In the genomic region with DNA sequence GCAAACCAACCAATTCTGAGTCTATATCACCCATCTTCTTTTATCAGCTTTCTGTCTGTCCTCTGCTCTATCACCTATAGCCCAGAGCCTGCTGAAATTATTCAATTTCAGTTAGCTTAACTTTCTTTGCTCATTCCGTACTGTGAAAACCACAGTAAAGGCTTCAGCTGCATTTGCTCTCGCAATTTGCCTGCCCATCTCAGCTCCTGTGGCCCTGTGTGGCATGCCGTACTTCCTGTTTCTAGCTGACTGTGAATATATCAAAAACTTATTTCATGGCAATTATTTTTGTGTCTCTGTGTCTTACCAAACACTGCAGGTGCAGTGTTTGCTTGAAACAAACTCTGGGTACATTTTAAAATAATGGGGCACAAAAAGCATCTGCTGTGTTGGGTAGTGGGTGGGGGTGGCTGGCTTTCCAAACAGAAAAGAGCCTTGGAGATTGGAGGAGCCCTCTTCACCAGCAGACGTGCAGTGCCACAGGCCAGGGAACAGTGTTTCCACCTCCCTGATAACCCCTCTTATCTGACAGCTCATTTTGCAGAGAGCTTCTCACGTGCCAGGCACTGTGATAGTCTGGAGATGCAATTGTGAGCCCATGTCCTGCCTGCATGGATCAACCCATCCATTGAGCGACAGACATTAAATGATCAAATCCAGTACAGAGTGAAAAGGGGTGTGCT, we compare ENCODE assay signal across 1 cellular context.
TF ChIP-seq lines count a peak whose summit lies in the region.

No MANE protein-coding gene starts in this region.

TF ChIP-seq in H1, 55 proteins besides CTCF, POLR2A, EP300 and RAD21:
- TF ChIP-seq, protein P1, sequence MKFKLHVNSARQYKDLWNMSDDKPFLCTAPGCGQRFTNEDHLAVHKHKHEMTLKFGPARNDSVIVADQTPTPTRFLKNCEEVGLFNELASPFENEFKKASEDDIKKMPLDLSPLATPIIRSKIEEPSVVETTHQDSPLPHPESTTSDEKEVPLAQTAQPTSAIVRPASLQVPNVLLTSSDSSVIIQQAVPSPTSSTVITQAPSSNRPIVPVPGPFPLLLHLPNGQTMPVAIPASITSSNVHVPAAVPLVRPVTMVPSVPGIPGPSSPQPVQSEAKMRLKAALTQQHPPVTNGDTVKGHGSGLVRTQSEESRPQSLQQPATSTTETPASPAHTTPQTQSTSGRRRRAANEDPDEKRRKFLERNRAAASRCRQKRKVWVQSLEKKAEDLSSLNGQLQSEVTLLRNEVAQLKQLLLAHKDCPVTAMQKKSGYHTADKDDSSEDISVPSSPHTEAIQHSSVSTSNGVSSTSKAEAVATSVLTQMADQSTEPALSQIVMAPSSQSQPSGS (IDR thresholded peaks at IDR 0.05; ENCODE audit: low read length), result no peak
- TF ChIP-seq BACH1 (IDR thresholded peaks at IDR 0.05; ENCODE audit: low read length), result no peak
